9 cellular contexts compared by ENCODE assay signal in the genomic region with DNA sequence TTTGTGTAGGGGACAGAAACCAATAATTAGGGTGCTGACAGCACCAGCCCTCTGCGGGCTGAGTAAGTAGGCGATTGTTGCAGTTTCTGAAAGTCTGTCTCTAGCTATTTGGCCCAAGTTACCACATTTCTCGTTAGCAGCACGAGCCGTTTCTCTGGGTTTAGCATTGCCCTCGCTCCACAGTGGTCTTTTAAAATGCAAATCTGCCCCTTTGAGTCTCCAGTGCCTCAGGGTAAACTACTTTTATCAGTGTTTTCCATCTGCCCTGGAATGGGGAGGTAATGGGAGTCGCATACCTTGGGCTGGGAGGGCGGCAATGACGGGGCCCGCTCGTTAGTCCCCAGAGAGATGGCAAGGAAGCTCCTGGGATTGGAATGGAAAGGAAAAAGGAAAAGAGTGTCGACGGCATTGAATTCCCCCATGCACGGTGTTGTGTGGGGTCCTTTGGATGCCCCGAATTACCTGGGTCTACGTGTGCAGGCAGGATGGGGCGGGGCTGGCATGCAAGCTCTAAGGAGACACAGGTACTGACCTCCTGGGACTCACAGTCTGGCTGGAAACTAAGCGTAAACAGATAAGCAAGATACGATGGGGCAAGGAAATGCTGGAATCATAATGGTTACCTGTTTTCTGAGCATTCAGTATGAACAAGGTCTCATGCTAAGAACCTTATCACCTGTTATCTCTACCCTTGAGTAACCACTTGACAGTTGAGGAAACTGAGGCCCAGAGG.
DNase-seq lines count a peak whose midpoint lies in the region; ATAC-seq and TF ChIP-seq lines count a peak whose summit lies in the region.
"Had no signal": no experiment of that assay in that cellular context is flagged by ENCODE, and none has a peak within 500 bp of the region (broad histone marks: within the 10 kb centered on the region; RNA-seq: fewer than 3 reads in every experiment).

No MANE protein-coding gene starts in this region.

- H3K36me3 Mint-ChIP-seq in activated CD8-positive, alpha-beta T cell treated with anti-CD3 and anti-CD28 coated beads, Interleukin-2, amount 10 ng/mL, durations not matched to agents 7 days and 5 days (ENCODE audit: low read depth) = no peaks in the 10 kb centered on the region
- H3K36me3 Mint-ChIP-seq: CD8-positive, alpha-beta memory T cell had no signal

- H3K27ac Mint-ChIP-seq in activated CD8-positive, alpha-beta T cell treated with anti-CD3 and anti-CD28 coated beads, Interleukin-2, amount 10 ng/mL, durations not matched to agents 7 days and 5 days = no peak overlapping the region
- H3K27ac Mint-ChIP-seq: CD8-positive, alpha-beta memory T cell had no signal

- DNase-seq in NCI-H69 (lab: John Stamatoyannopoulos, UW) = peak; percentile 18
- peak; percentile 35 for DNase-seq in fibroblast of peridontal ligament (ENCODE audit: extremely low read depth)
- DNase-seq in osteoblast (ENCODE audit: insufficient read length, low spot score, missing footprints) = no peak
- DNase-seq in NCI-H146 treated with DMSO at 0.1 percent for 48 hours (lab: John Stamatoyannopoulos, UW; ENCODE audit: unreplicated experiment) = no peak
- DNase-seq in NK-92 (lab: John Stamatoyannopoulos, UW; ENCODE audit: unreplicated experiment) = no peak
- DNase-seq in activated CD8-positive, alpha-beta T cell treated with anti-CD3 and anti-CD28 coated beads, Interleukin-2, amount 10 ng/mL, durations not matched to agents 7 days and 5 days = no peak
- DNase-seq in inferior parietal cortex (ENCODE audit: extremely low spot score) = no peak
- DNase-seq: CD8-positive, alpha-beta memory T cell had no signal

- no peaks in the 10 kb centered on the region for H3K36me3 ChIP-seq in ES-I3 (ENCODE audit: insufficient read depth, low read length)
- H3K36me3 ChIP-seq in osteoblast (ENCODE audit: insufficient read depth, low read length) = no peaks in the 10 kb centered on the region

- POLR2A ChIA-PET in activated CD8-positive, alpha-beta T cell treated with anti-CD3 and anti-CD28 coated beads, Interleukin-2, amount 10 ng/mL, durations not matched to agents 7 days and 5 days (lab: Charles Lee) = no interaction called here

- CTCF ChIA-PET in activated CD8-positive, alpha-beta T cell treated with anti-CD3 and anti-CD28 coated beads, Interleukin-2, amount 10 ng/mL, durations not matched to agents 7 days and 5 days (lab: Charles Lee) = no interaction called here

- no peaks in the 10 kb centered on the region for H3K79me2 ChIP-seq in osteoblast (ENCODE audit: insufficient read depth, low read length)

- H3K9me3 ChIP-seq in ES-I3 (ENCODE audit: control insufficient read depth, insufficient read depth, low read length) (no peaks in the 10 kb centered on the region), osteoblast (ENCODE audit: low read depth, low read length) (peaks cover 4% of the 10 kb centered on the region)

- H4K20me1 ChIP-seq in osteoblast (ENCODE audit: insufficient read depth, low read length) = no peaks in the 10 kb centered on the region

- H3K27ac ChIP-seq in osteoblast (ENCODE audit: low read depth, low read length) = peak overlapping the region; percentile 71

- peak overlapping the region; percentile 74 for H3K4me2 ChIP-seq in osteoblast (ENCODE audit: insufficient read depth, low read length)

- no peak for ATAC-seq in activated CD8-positive, alpha-beta T cell treated with anti-CD3 and anti-CD28 coated beads, Interleukin-2, amount 10 ng/mL, durations not matched to agents 7 days and 5 days

- H3K4me1 ChIP-seq in ES-I3 (ENCODE audit: insufficient read depth, low read length) (peaks cover 39% of the 10 kb centered on the region), osteoblast (ENCODE audit: insufficient read depth, low read length) (peaks cover 34% of the 10 kb centered on the region)

- H3K4me3 Mint-ChIP-seq in activated CD8-positive, alpha-beta T cell treated with anti-CD3 and anti-CD28 coated beads, Interleukin-2, amount 10 ng/mL, durations not matched to agents 7 days and 5 days = no peak overlapping the region
- H3K4me3 Mint-ChIP-seq: CD8-positive, alpha-beta memory T cell had no signal

- peak overlapping the region; percentile 26; the same call in 1 of the 2 replicates for H3K9ac ChIP-seq in ES-I3 (ENCODE audit: low read depth, low read length)

- peak overlapping the region; percentile 43 for H3K4me3 ChIP-seq in osteoblast (ENCODE audit: insufficient read depth, low read length)

- no peaks in the 10 kb centered on the region for H3K4me1 Mint-ChIP-seq in activated CD8-positive, alpha-beta T cell treated with anti-CD3 and anti-CD28 coated beads, Interleukin-2, amount 10 ng/mL, durations not matched to agents 7 days and 5 days (ENCODE audit: low read depth)
- H3K4me1 Mint-ChIP-seq: CD8-positive, alpha-beta memory T cell had no signal

- TF ChIP-seq CTCF in osteoblast (IDR thresholded peaks at IDR 0.05; ENCODE audit: extremely low read depth, low read depth, low read length) = no peak

- H2AFZ ChIP-seq in osteoblast (ENCODE audit: low read length) = peak overlapping the region; percentile 75

- no peaks in the 10 kb centered on the region for H3K27me3 Mint-ChIP-seq in activated CD8-positive, alpha-beta T cell treated with anti-CD3 and anti-CD28 coated beads, Interleukin-2, amount 10 ng/mL, durations not matched to agents 7 days and 5 days (ENCODE audit: low read depth)

- H3K9me3 Mint-ChIP-seq in activated CD8-positive, alpha-beta T cell treated with anti-CD3 and anti-CD28 coated beads, Interleukin-2, amount 10 ng/mL, durations not matched to agents 7 days and 5 days (ENCODE audit: insufficient read depth) = no peaks in the 10 kb centered on the region

- H3K27me3 ChIP-seq in osteoblast (ENCODE audit: insufficient read depth, low read length) = no peaks in the 10 kb centered on the region

Comparison
In these comparisons a context has a peak if more than half of its experiments do, and no peak if none do; other contexts are left out.
1. DNase-seq: peak in NCI-H69 (single experiment) and fibroblast of peridontal ligament (single experiment); none in osteoblast (single experiment), NCI-H146 treated with DMSO at 0.1 percent for 48 hours (single experiment), NK-92 (single experiment), activated CD8-positive, alpha-beta T cell treated with anti-CD3 and anti-CD28 coated beads, Interleukin-2, amount 10 ng/mL, durations not matched to agents 7 days and 5 days (single experiment) and inferior parietal cortex (single experiment).